26 cellular contexts compared by ENCODE assay signal in the genomic region with DNA sequence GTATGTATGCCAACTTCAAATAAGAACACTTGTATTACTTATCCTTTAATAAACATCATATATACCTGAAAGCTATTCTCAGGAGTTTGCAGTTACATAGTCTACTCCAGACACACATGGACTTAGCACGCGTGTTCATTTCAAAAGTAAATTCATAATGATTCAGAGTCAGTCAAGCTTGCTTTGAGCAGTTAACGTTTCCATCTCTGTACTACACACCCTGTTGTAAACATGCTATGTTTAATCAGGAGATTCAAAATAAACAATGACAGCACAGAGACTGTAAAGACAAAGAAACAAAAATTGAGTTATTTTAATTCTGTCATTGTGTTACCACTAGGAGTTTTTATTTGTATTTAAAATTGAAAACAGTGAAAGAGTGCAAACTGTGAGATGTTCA.
DNase-seq lines count a peak whose midpoint lies in the region; ATAC-seq, FAIRE-seq and TF ChIP-seq lines count a peak whose summit lies in the region.
"Had no signal": no experiment of that assay in that cellular context is flagged by ENCODE, and none has a peak within 500 bp of the region (broad histone marks: within the 10 kb centered on the region; RNA-seq: fewer than 3 reads in every experiment).

No MANE protein-coding gene starts in this region.

- no peak for TF ChIP-seq CTCF in A549 (IDR thresholded peaks at IDR 0.05)
- no peak for TF ChIP-seq CTCF in PC-3 (conservative IDR thresholded peaks at IDR 0.05; ENCODE audit: low read depth, low read length)

- H3K27ac ChIP-seq in A549 (no peak overlapping the region), PC-3 (ENCODE audit: low read length) (peak overlapping the region; percentile 71), GM23248 (no peak overlapping the region)
- H3K27ac ChIP-seq: 22Rv1; BLaER1 treated with 17β-estradiol and CSF1 and Interleukin-3, amounts not matched to agents 10 nM and 100 nM had no signal

- WGBS in A549 (ENCODE audit: missing lambda C conversion rate): 51% methylated on average over 3 of the region's 3 CpGs
- WGBS in GM23248 (ENCODE audit: low coverage in 1 of 2, low lambda C conversion rate in 2 of 2, missing lambda C conversion rate in 2 of 2), 2 experiments: 95 to 99% methylated on average over 3 of the region's 3 CpGs

- H2AFZ ChIP-seq in PC-3 (ENCODE audit: low read length): no peak overlapping the region
- H2AFZ ChIP-seq in GM23248: no peak overlapping the region

- TF ChIP-seq POLR2A in A549 (IDR thresholded peaks at IDR 0.05; ENCODE audit: low read length): no peak

- BruUV-seq in PC-3 (replicated peaks; lab: Mats Ljungman, UMichigan): no TSS peak

- H4K20me1 ChIP-seq in PC-3 (ENCODE audit: low read length): no peaks in the 10 kb centered on the region
- no peaks in the 10 kb centered on the region for H4K20me1 ChIP-seq in GM23248 (ENCODE audit: insufficient read depth)
- H4K20me1 ChIP-seq: BLaER1 treated with 17β-estradiol and CSF1 and Interleukin-3, amounts not matched to agents 10 nM and 100 nM had no signal

- FAIRE-seq in A549 (lab: Jason Lieb, UNC): no peak
- no peak for FAIRE-seq in RCC 7860 (lab: Jason Lieb, UNC)
- FAIRE-seq: A204.1, GM12891, GM18507, H54 had no signal

- H3K36me3 ChIP-seq in PC-3 (ENCODE audit: low read depth, low read length) (no peaks in the 10 kb centered on the region), GM23248 (ENCODE audit: low read depth) (no peaks in the 10 kb centered on the region)
- H3K36me3 ChIP-seq: BE2C; BLaER1 treated with 17β-estradiol and CSF1 and Interleukin-3, amounts not matched to agents 10 nM and 100 nM; HAP-1 had no signal

- in situ Hi-C loops in GM23248 (cut with MboI): no loop called here

- intact Hi-C loops in PC-3 (cut with micrococcal nuclease) (no loop called here), left colon (cut with DNase I, micrococcal nuclease) (no loop called here)

- 0 out of 2 replicates have a peak overlapping the region, but pooled peaks have one; percentile 12 for H3K9ac ChIP-seq in PC-3 (ENCODE audit: low read length)
- H3K9ac ChIP-seq in GM23248: no peak overlapping the region
- H3K9ac ChIP-seq: BLaER1 treated with 17β-estradiol and CSF1 and Interleukin-3, amounts not matched to agents 10 nM and 100 nM had no signal

- ATAC-seq in A549 (no peak), PC-3 (peak; percentile 89), left colon (peak; percentile 72)

- TF ChIP-seq EP300 in A549 (IDR thresholded peaks at IDR 0.05): no peak

- H3F3A ChIP-seq in PC-3 (ENCODE audit: low read length, unreplicated experiment) (no peaks in the 10 kb centered on the region), GM23248 (ENCODE audit: insufficient read depth) (0 out of 2 replicates have a peak, but pooled peaks cover 4% of the 10 kb centered on the region)

- H3K79me2 ChIP-seq in PC-3 (ENCODE audit: low read length): no peaks in the 10 kb centered on the region
- no peaks in the 10 kb centered on the region for H3K79me2 ChIP-seq in GM23248 (ENCODE audit: insufficient read depth)

- POLR2A ChIA-PET in A549 (lab: Yijun Ruan, JAX): no interaction called here
- POLR2A ChIA-PET in PC-3 (lab: Charles Lee; ENCODE audit: unreplicated experiment): no interaction called here

- no peak for TF ChIP-seq RAD21 in A549 (conservative IDR thresholded peaks at IDR 0.05 in 1 of 2, IDR thresholded peaks at IDR 0.05 in 1 of 2)

- H3K4me3 ChIP-seq in A549: no peak overlapping the region
- no peak overlapping the region for H3K4me3 ChIP-seq in PC-3 (ENCODE audit: low read length)
- H3K4me3 ChIP-seq in GM23248: no peak overlapping the region
- H3K4me3 ChIP-seq: BLaER1 treated with 17β-estradiol and CSF1 and Interleukin-3, amounts not matched to agents 10 nM and 100 nM; HAP-1 had no signal

- H3K4me1 ChIP-seq in A549 (peaks cover 14% of the 10 kb centered on the region; the same call in 2 of the 3 replicates), PC-3 (ENCODE audit: insufficient read depth, low read length) (peaks cover 38% of the 10 kb centered on the region), GM23248 (ENCODE audit: insufficient read depth) (no peaks in the 10 kb centered on the region)
- H3K4me1 ChIP-seq: BE2C; BLaER1 treated with 17β-estradiol and CSF1 and Interleukin-3, amounts not matched to agents 10 nM and 100 nM; Caco-2; HAP-1 had no signal

- H3K9me2 ChIP-seq in PC-3 (replicated peaks; ENCODE audit: low read length) (no peaks in the 10 kb centered on the region), GM23248 (ENCODE audit: insufficient read depth) (no peaks in the 10 kb centered on the region)

- H3K4me2 ChIP-seq in A549: peak overlapping the region; percentile 33; the same call in 2 of the 3 replicates
- H3K4me2 ChIP-seq in PC-3 (ENCODE audit: low read length): peak overlapping the region; percentile 17; the same call in 1 of the 2 replicates
- H3K4me2 ChIP-seq in GM23248 (ENCODE audit: unreplicated experiment): no peak overlapping the region
- H3K4me2 ChIP-seq: BLaER1 treated with 17β-estradiol and CSF1 and Interleukin-3, amounts not matched to agents 10 nM and 100 nM had no signal

- CTCF ChIA-PET in A549 (lab: Yijun Ruan, JAX): interaction anchor here (0.6 kb wide), 1 partner anchor 620 kb away, joined by 3 read pairs; no protein-coding TSS in a partner anchor
- CTCF ChIA-PET in PC-3 (lab: Charles Lee): no interaction called here

- DNase-seq in A549 (ENCODE audit: low read depth in 1 of 2, low spot score in 1 of 2) (no peak), DMS53 treated with DMSO at 0.1 percent for 48 hours (lab: John Stamatoyannopoulos, UW; ENCODE audit: unreplicated experiment) (peak; percentile 10), PC-3 (peak; percentile 64), left colon (no peak), SIG-M5 (lab: John Stamatoyannopoulos, UW) (no peak), GM23248 (no peak), foreskin melanocyte (no peak), RCC 7860 (ENCODE audit: low spot score) (no peak)
- DNase-seq: ACHN; AML-193; BE2C; Caco-2; CD4-positive, alpha-beta T cell; CD8-positive, alpha-beta memory T cell; DMS153; DMS79 treated with DMSO at 0.1 percent for 48 hours; GF-D8; GOT3; HFFc6 had no signal

- no peaks in the 10 kb centered on the region; the same call in 1 of the 3 replicates for H3K9me3 ChIP-seq in A549
- no peaks in the 10 kb centered on the region for H3K9me3 ChIP-seq in PC-3 (ENCODE audit: low read length)
- no peaks in the 10 kb centered on the region for H3K9me3 ChIP-seq in GM23248 (ENCODE audit: low read depth)
- H3K9me3 ChIP-seq: BE2C, HAP-1 had no signal

- H3K27me3 ChIP-seq in PC-3 (ENCODE audit: low read length) (no peaks in the 10 kb centered on the region), GM23248 (replicated peaks; ENCODE audit: insufficient read depth) (no peaks in the 10 kb centered on the region)
- H3K27me3 ChIP-seq: BE2C; BLaER1 treated with 17β-estradiol and CSF1 and Interleukin-3, amounts not matched to agents 10 nM and 100 nM had no signal

TF ChIP-seq in A549, 52 proteins besides CTCF, POLR2A, EP300 and RAD21:
- TF ChIP-seq CHD4 (IDR thresholded peaks at IDR 0.05; ENCODE audit: borderline replicate concordance): no peak
- TF ChIP-seq TP53 (CRISPR knock-in tag; IDR thresholded peaks at IDR 0.05): no peak
- TF ChIP-seq, protein P1, sequence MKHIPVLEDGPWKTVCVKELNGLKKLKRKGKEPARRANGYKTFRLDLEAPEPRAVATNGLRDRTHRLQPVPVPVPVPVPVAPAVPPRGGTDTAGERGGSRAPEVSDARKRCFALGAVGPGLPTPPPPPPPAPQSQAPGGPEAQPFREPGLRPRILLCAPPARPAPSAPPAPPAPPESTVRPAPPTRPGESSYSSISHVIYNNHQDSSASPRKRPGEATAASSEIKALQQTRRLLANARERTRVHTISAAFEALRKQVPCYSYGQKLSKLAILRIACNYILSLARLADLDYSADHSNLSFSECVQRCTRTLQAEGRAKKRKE (CRISPR knock-in tag; IDR thresholded peaks at IDR 0.05; ENCODE audit: low read depth): no peak
- TF ChIP-seq RCOR1 (IDR thresholded peaks at IDR 0.05; ENCODE audit: low read depth, low read length): no peak
- TF ChIP-seq E2F6 (IDR thresholded peaks at IDR 0.05; ENCODE audit: borderline replicate concordance, low read depth): no peak
- no peak for TF ChIP-seq SREBF2 (IDR thresholded peaks at IDR 0.05)
- no peak for TF ChIP-seq EHF (CRISPR knock-in tag; IDR thresholded peaks at IDR 0.05)
- TF ChIP-seq RFX5 (IDR thresholded peaks at IDR 0.05): no peak
- no peak for TF ChIP-seq TFCP2L1 (CRISPR knock-in tag; IDR thresholded peaks at IDR 0.05)
- no peak for TF ChIP-seq ZC3H11A (IDR thresholded peaks at IDR 0.05)
- no peak for TF ChIP-seq GATA3 (IDR thresholded peaks at IDR 0.05; ENCODE audit: borderline replicate concordance)
- TF ChIP-seq NPAS2 (CRISPR knock-in tag; IDR thresholded peaks at IDR 0.05; ENCODE audit: borderline replicate concordance): no peak
- no peak for TF ChIP-seq NFE2L2 (conservative IDR thresholded peaks at IDR 0.05; ENCODE audit: low read length)
- TF ChIP-seq ZSCAN20 (CRISPR knock-in tag; IDR thresholded peaks at IDR 0.05): no peak
- no peak for TF ChIP-seq EHMT2 (IDR thresholded peaks at IDR 0.05; ENCODE audit: low read depth)
- no peak for TF ChIP-seq HOXB5 (CRISPR knock-in tag; IDR thresholded peaks at IDR 0.05)

Comparison
In these comparisons a context has a peak if more than half of its experiments do, and no peak if none do; other contexts are left out.
1. ATAC-seq: peak in PC-3 (single experiment) and left colon (single experiment); none in A549 (0 of 2).
2. DNase-seq: peak in DMS53 treated with DMSO at 0.1 percent for 48 hours (single experiment) and PC-3 (single experiment); none in A549 (0 of 2), left colon (0 of 2), SIG-M5 (single experiment), GM23248 (single experiment), foreskin melanocyte (single experiment) and RCC 7860 (single experiment).